In genomic region chr16:5007256-5007655, GRCh38 we compare ENCODE assay signal across 21 cellular contexts. TPM values are rescaled to one million over a fixed set of nuclear protein-coding genes. Genes with fewer than 3 reads are reported as not detected.
"Had no signal": no experiment of that assay in that cellular context is flagged by ENCODE, and none has a peak within 500 bp of the region (broad histone marks: within the 10 kb centered on the region; RNA-seq: fewer than 3 reads in every experiment).

No MANE protein-coding gene starts in this region.

- ATAC-seq: esophagus mucosa; heart left ventricle; left lung; natural killer cell treated with Interleukin-12 subunit alpha and Interleukin-12 subunit beta and Interleukin-15 and Interleukin-18, amount 100 ng/mL, for 72 hours; psoas muscle; stimulated activated memory B cell treated with anti-CD40 and anti-IgM and Interleukin-4, amounts not matched to agents 10 μg/mL and 1 μg/mL and 100 μg/mL, for 72 hours had no signal

- DNase-seq: colonic mucosa; dermis blood vessel endothelial cell; effector CD4-positive, alpha-beta T cell; heart left ventricle; mesenchymal stem cell; midbrain; psoas muscle; retina; stimulated activated CD4-positive, alpha-beta T cell treated with anti-CD3 and anti-CD28 coated beads, Interleukin-15, amount 100 ng/mL, for 24 hours; stimulated activated CD4-positive, alpha-beta T cell treated with anti-CD3 and anti-CD28 coated beads, Interleukin-1b, Interleukin-23, amount 100 ng/mL, for 48 hours; stimulated activated CD4-positive, alpha-beta T cell treated with anti-CD3 and anti-CD28 coated beads, Interleukin-4, amount 100 ng/mL, for 24 hours; testis; transverse colon had no signal

- H3K9me3 ChIP-seq: colonic mucosa, heart left ventricle, left lung, psoas muscle, spleen, testis, transverse colon had no signal

- H3K27me3 ChIP-seq: colonic mucosa, heart left ventricle, testis, transverse colon had no signal

- H3K36me3 ChIP-seq: colonic mucosa, left lung, spleen, transverse colon had no signal

- H3K4me3 ChIP-seq: colonic mucosa, heart left ventricle, left lung, lung, psoas muscle, spleen, testis, transverse colon had no signal

- H3K4me1 ChIP-seq: colonic mucosa, left lung, psoas muscle, spleen, transverse colon had no signal

- H3K27ac ChIP-seq: colonic mucosa, left lung, psoas muscle, spleen, testis, transverse colon had no signal

RNA-seq across cellular contexts. Expression of gene SEC14L5, which starts 49.1 kb away (rescaled TPM):
- total RNA-seq: dermis blood vessel endothelial cell; glomerular endothelial cell; natural killer cell treated with Interleukin-12 subunit alpha and Interleukin-12 subunit beta and Interleukin-15 and Interleukin-18, amount 100 ng/mL, for 72 hours; ureter had no signal

RNA-seq across cellular contexts. Expression of gene C16orf89, which starts 58.5 kb away (rescaled TPM):
- total RNA-seq: dermis blood vessel endothelial cell; natural killer cell treated with Interleukin-12 subunit alpha and Interleukin-12 subunit beta and Interleukin-15 and Interleukin-18, amount 100 ng/mL, for 72 hours had no signal
